In the genomic region with DNA sequence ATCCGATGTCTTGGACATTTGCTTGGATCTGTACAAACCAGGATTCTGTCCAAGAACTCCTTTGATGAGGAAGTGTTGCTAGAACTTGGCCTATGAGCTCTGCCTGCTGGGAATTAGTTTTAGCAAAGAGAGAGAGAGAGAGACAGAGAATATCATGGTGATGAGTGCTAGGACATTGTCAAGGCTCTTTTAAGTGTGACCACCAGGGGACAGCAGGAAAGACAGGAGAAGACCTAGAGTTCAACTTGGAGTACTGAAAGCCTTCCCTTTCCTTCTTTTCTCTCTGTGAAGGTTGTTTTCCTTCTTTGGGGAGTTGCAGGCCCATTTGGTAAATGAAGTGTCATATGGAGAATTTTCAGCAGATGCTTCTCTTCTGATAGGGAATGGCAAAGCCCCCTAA, we compare ENCODE assay signal across 27 cellular contexts.
DNase-seq lines count a peak whose midpoint lies in the region; ATAC-seq and TF ChIP-seq lines count a peak whose summit lies in the region.
"Had no signal": no experiment of that assay in that cellular context is flagged by ENCODE, and none has a peak within 500 bp of the region (broad histone marks: within the 10 kb centered on the region; RNA-seq: fewer than 3 reads in every experiment).

No MANE protein-coding gene starts in this region.

- H3K4me3 Mint-ChIP-seq in H9 = no peak overlapping the region
- H3K4me3 Mint-ChIP-seq: activated CD4-positive, alpha-beta memory T cell treated with anti-CD3 and anti-CD28 coated beads, Interleukin-2, amount 10 ng/mL, durations not matched to agents 7 days and 5 days; activated naive CD8-positive, alpha-beta T cell treated with anti-CD3 and anti-CD28 coated beads, Interleukin-2, amount 50 U/mL, for 24 hours; CD8-positive, alpha-beta memory T cell; effector memory CD8-positive, alpha-beta T cell; nephron; stimulated activated memory B cell treated with anti-CD40 and anti-IgM and Interleukin-4, amounts not matched to agents 10 μg/mL and 1 μg/mL and 100 μg/mL, for 72 hours had no signal

- no peak overlapping the region for H3K27ac Mint-ChIP-seq in H9
- H3K27ac Mint-ChIP-seq: activated CD4-positive, alpha-beta memory T cell treated with anti-CD3 and anti-CD28 coated beads, Interleukin-2, amount 10 ng/mL, durations not matched to agents 7 days and 5 days; activated naive CD8-positive, alpha-beta T cell treated with anti-CD3 and anti-CD28 coated beads, Interleukin-2, amount 50 U/mL, for 24 hours; CD8-positive, alpha-beta memory T cell; effector memory CD8-positive, alpha-beta T cell; nephron; stimulated activated memory B cell treated with anti-CD40 and anti-IgM and Interleukin-4, amounts not matched to agents 10 μg/mL and 1 μg/mL and 100 μg/mL, for 72 hours had no signal

- no peaks in the 10 kb centered on the region for H3K9me3 ChIP-seq in DND-41 (ENCODE audit: insufficient read depth, low read length, severe bottlenecking)
- H3K9me3 ChIP-seq in H9 (ENCODE audit: control insufficient read depth, low read depth, low read length) = no peaks in the 10 kb centered on the region
- no peaks in the 10 kb centered on the region for H3K9me3 ChIP-seq in sigmoid colon
- H3K9me3 ChIP-seq: body of pancreas, colonic mucosa, thoracic aorta had no signal

- peaks cover 19% of the 10 kb centered on the region for H3K27me3 Mint-ChIP-seq in H9 (ENCODE audit: low read depth)
- H3K27me3 Mint-ChIP-seq: activated CD4-positive, alpha-beta memory T cell treated with anti-CD3 and anti-CD28 coated beads, Interleukin-2, amount 10 ng/mL, durations not matched to agents 7 days and 5 days; CD8-positive, alpha-beta memory T cell had no signal

- H3K36me3 ChIP-seq in DND-41 (ENCODE audit: insufficient read depth, low read length) = no peaks in the 10 kb centered on the region
- no peaks in the 10 kb centered on the region for H3K36me3 ChIP-seq in brain microvascular endothelial cell (replicated peaks)
- H3K36me3 ChIP-seq in mesendoderm (ENCODE audit: control insufficient read depth, insufficient read depth, low read length) = no peaks in the 10 kb centered on the region
- no peaks in the 10 kb centered on the region for H3K36me3 ChIP-seq in sigmoid colon
- H3K36me3 ChIP-seq: colonic mucosa, thoracic aorta had no signal

- H4K5ac ChIP-seq in H9 (ENCODE audit: insufficient read length, low read depth, low read length) (no peak overlapping the region), mesendoderm (ENCODE audit: low read length) (no peak overlapping the region)

- H3K4me2 ChIP-seq in DND-41 (ENCODE audit: insufficient read depth, low read length) (no peak overlapping the region), H9 (ENCODE audit: insufficient read depth, insufficient read length, low read length) (no peak overlapping the region), mesendoderm (ENCODE audit: low read length) (no peak overlapping the region)

- no peak for TF ChIP-seq POLR2A in sigmoid colon (IDR thresholded peaks at IDR 0.05)

- H3K4me3 ChIP-seq in DND-41 (ENCODE audit: low read depth in 1 of 2, low read length in 2 of 2) (no peak overlapping the region), brain microvascular endothelial cell (ENCODE audit: low read depth, low read length) (no peak overlapping the region), mesendoderm (ENCODE audit: low read length) (no peak overlapping the region), sigmoid colon (no peak overlapping the region)
- H3K4me3 ChIP-seq: body of pancreas, colonic mucosa, thoracic aorta had no signal

- no peaks in the 10 kb centered on the region for H3K4me1 Mint-ChIP-seq in H9
- H3K4me1 Mint-ChIP-seq: activated CD4-positive, alpha-beta memory T cell treated with anti-CD3 and anti-CD28 coated beads, Interleukin-2, amount 10 ng/mL, durations not matched to agents 7 days and 5 days; activated naive CD8-positive, alpha-beta T cell treated with anti-CD3 and anti-CD28 coated beads, Interleukin-2, amount 50 U/mL, for 24 hours; CD8-positive, alpha-beta memory T cell; nephron; stimulated activated memory B cell treated with anti-CD40 and anti-IgM and Interleukin-4, amounts not matched to agents 10 μg/mL and 1 μg/mL and 100 μg/mL, for 72 hours had no signal

- no peaks in the 10 kb centered on the region for H3K9me3 Mint-ChIP-seq in H9
- H3K9me3 Mint-ChIP-seq: activated CD4-positive, alpha-beta memory T cell treated with anti-CD3 and anti-CD28 coated beads, Interleukin-2, amount 10 ng/mL, durations not matched to agents 7 days and 5 days; nephron; stimulated activated memory B cell treated with anti-CD40 and anti-IgM and Interleukin-4, amounts not matched to agents 10 μg/mL and 1 μg/mL and 100 μg/mL, for 72 hours had no signal

- TF ChIP-seq CTCF in DND-41 (IDR thresholded peaks at IDR 0.05; ENCODE audit: borderline replicate concordance, extremely low read depth, low read length, poor library complexity, severe bottlenecking) = peak; percentile 7
- peak; percentile 51 for TF ChIP-seq CTCF in H9 (conservative IDR thresholded peaks at IDR 0.05)
- TF ChIP-seq CTCF in brain microvascular endothelial cell (IDR thresholded peaks at IDR 0.05; ENCODE audit: low read depth, low read length, missing control alignments) = peak; percentile 10
- TF ChIP-seq CTCF in sigmoid colon (IDR thresholded peaks at IDR 0.05) = no peak

- intact Hi-C loops in sigmoid colon (cut with DNase I) = no loop called here

- H3K14ac ChIP-seq in H9 (ENCODE audit: insufficient read depth, low read length) = no peak overlapping the region

- no peaks in the 10 kb centered on the region for H3K23me2 ChIP-seq in H9 (ENCODE audit: insufficient read length, low read depth, low read length, poor library complexity, severe bottlenecking)

- no CpG with 5 or more reads among the region's 1 CpG for WGBS in H9 (ENCODE audit: extremely low coverage, insufficient read length, low lambda C conversion rate)
- WGBS in mesendoderm (ENCODE audit: extremely low coverage, insufficient coverage, low lambda C conversion rate) = no CpG with 5 or more reads among the region's 1 CpG
- 82 to 88% methylated on average over 1 of the region's 1 CpG for WGBS in sigmoid colon, 2 donors

- no peaks in the 10 kb centered on the region for H3K36me3 Mint-ChIP-seq in H9 (ENCODE audit: insufficient read depth in 1 of 3, low read depth in 3 of 3)
- H3K36me3 Mint-ChIP-seq: CD8-positive, alpha-beta memory T cell; stimulated activated memory B cell treated with anti-CD40 and anti-IgM and Interleukin-4, amounts not matched to agents 10 μg/mL and 1 μg/mL and 100 μg/mL, for 72 hours had no signal

- H2BK12ac ChIP-seq in H9 (ENCODE audit: insufficient read length, low read depth, low read length) = no peak overlapping the region

- H3K27me3 ChIP-seq in DND-41 (ENCODE audit: insufficient read depth, low read length, poor library complexity) = no peaks in the 10 kb centered on the region
- no peaks in the 10 kb centered on the region for H3K27me3 ChIP-seq in H9 (ENCODE audit: insufficient read depth, low read length)
- H3K27me3 ChIP-seq in brain microvascular endothelial cell (replicated peaks) = no peaks in the 10 kb centered on the region
- H3K27me3 ChIP-seq in mesendoderm (ENCODE audit: insufficient read depth, low read length, poor library complexity) = no peaks in the 10 kb centered on the region
- H3K27me3 ChIP-seq in sigmoid colon = no peaks in the 10 kb centered on the region
- H3K27me3 ChIP-seq: body of pancreas, colonic mucosa had no signal

- in situ Hi-C loops in brain microvascular endothelial cell (cut with HindIII; ENCODE audit: low pct_ligation_motif_present, low sequenced_read_pairs) = no loop called here

- H3K23ac ChIP-seq in H9 (ENCODE audit: insufficient read length, low read depth, low read length) = no peak overlapping the region
- no peak overlapping the region for H3K23ac ChIP-seq in mesendoderm (ENCODE audit: low read length)

- no peak overlapping the region for H2BK20ac ChIP-seq in H9 (ENCODE audit: low read depth, low read length, poor library complexity, severe bottlenecking)

- no peaks in the 10 kb centered on the region for H4K20me1 ChIP-seq in DND-41 (ENCODE audit: insufficient read depth, low read length)
- H4K20me1 ChIP-seq in H9 (ENCODE audit: control insufficient read depth, insufficient read depth, insufficient read length) = no peaks in the 10 kb centered on the region

- no peaks in the 10 kb centered on the region for H3K4me1 ChIP-seq in DND-41 (ENCODE audit: insufficient read depth, low read length)
- H3K4me1 ChIP-seq in H9 (ENCODE audit: insufficient read depth, low read length) = no peaks in the 10 kb centered on the region
- no peaks in the 10 kb centered on the region for H3K4me1 ChIP-seq in mesendoderm (ENCODE audit: control insufficient read depth, low read depth, low read length)
- no peaks in the 10 kb centered on the region for H3K4me1 ChIP-seq in sigmoid colon
- H3K4me1 ChIP-seq: body of pancreas, colonic mucosa had no signal

- H2BK15ac ChIP-seq in H9 (ENCODE audit: low read depth, low read length) = no peak overlapping the region
- no peak overlapping the region for H2BK15ac ChIP-seq in mesendoderm (replicated peaks; ENCODE audit: low read depth)

- no peak overlapping the region for H2BK5ac ChIP-seq in H9 (ENCODE audit: insufficient read length, low read length)
- H2BK5ac ChIP-seq in mesendoderm (ENCODE audit: low read length) = no peak overlapping the region

- H4K8ac ChIP-seq in H9 (replicated peaks; ENCODE audit: insufficient read length, low read depth, low read length) = no peak overlapping the region
- no peak overlapping the region for H4K8ac ChIP-seq in mesendoderm (ENCODE audit: low read depth, low read length)

- H3T11ph ChIP-seq in H9 (ENCODE audit: low read length) = no peak overlapping the region

- ATAC-seq in DND-41 (ENCODE audit: insufficient read depth, low read depth) (no peak), left lobe of liver (no peak), HG03457 (IDR thresholded peaks at IDR 0.05; ENCODE audit: unreplicated experiment) (no peak)
- ATAC-seq: activated CD4-positive, CD25-positive, alpha-beta regulatory T cell treated with anti-CD3 and anti-CD28 coated beads, Interleukin-2, amount 50 U/mL, for 24 hours; activated naive CD8-positive, alpha-beta T cell treated with anti-CD3 and anti-CD28 coated beads, Interleukin-2, amount 50 U/mL, for 24 hours; body of pancreas; effector memory CD8-positive, alpha-beta T cell; left ventricle myocardium superior; stimulated activated memory B cell treated with anti-CD40 and anti-IgM and Interleukin-4, amounts not matched to agents 10 μg/mL and 1 μg/mL and 100 μg/mL, for 72 hours had no signal

- H3K18ac ChIP-seq in H9 (ENCODE audit: insufficient read length, low read depth, low read length) (no peak overlapping the region), mesendoderm (ENCODE audit: low read length) (no peak overlapping the region)

- no peak overlapping the region for H3K9ac ChIP-seq in DND-41 (ENCODE audit: low read depth, low read length)
- H3K9ac ChIP-seq in H9 (ENCODE audit: extremely low read depth, insufficient read length, low read length) = no peak overlapping the region
- no peak overlapping the region for H3K9ac ChIP-seq in mesendoderm (ENCODE audit: low read length)

- H4K91ac ChIP-seq in H9 (ENCODE audit: insufficient read length, low read depth, low read length) = no peak overlapping the region

- H3K27ac ChIP-seq in DND-41 (ENCODE audit: low read length) (no peak overlapping the region), H9 (ENCODE audit: insufficient read length, low read depth, low read length) (no peak overlapping the region), brain microvascular endothelial cell (no peak overlapping the region), mesendoderm (ENCODE audit: low read depth, low read length) (no peak overlapping the region), sigmoid colon (no peak overlapping the region)
- H3K27ac ChIP-seq: body of pancreas, colonic mucosa, thoracic aorta had no signal

- TF ChIP-seq EP300 in sigmoid colon (IDR thresholded peaks at IDR 0.05) = no peak

- H3K4ac ChIP-seq in H9 (ENCODE audit: low read depth, low read length) (no peak overlapping the region), mesendoderm (ENCODE audit: low read depth, low read length) (no peak overlapping the region)

- no peak overlapping the region for H2AK5ac ChIP-seq in H9 (ENCODE audit: insufficient read length, low read length)
- H2AK5ac ChIP-seq in mesendoderm (ENCODE audit: low read length) = no peak overlapping the region

- H3K79me1 ChIP-seq in H9 (ENCODE audit: insufficient read depth, low read depth, low read length, poor library complexity, severe bottlenecking) (no peaks in the 10 kb centered on the region), mesendoderm (ENCODE audit: low read length) (no peaks in the 10 kb centered on the region)

- H2BK120ac ChIP-seq in H9 (ENCODE audit: low read depth, low read length, poor library complexity, severe bottlenecking) (no peak overlapping the region), mesendoderm (ENCODE audit: low read depth, low read length) (no peak overlapping the region)

- no peak overlapping the region for H3K56ac ChIP-seq in H9 (ENCODE audit: insufficient read length, low read depth, low read length)
- no peak overlapping the region for H3K56ac ChIP-seq in mesendoderm (ENCODE audit: low read length)

- H3K79me2 ChIP-seq in DND-41 (ENCODE audit: insufficient read depth, low read length) = no peaks in the 10 kb centered on the region
- no peaks in the 10 kb centered on the region for H3K79me2 ChIP-seq in H9 (ENCODE audit: insufficient read depth, low read length)
- no peaks in the 10 kb centered on the region for H3K79me2 ChIP-seq in mesendoderm (ENCODE audit: control insufficient read depth, insufficient read depth, low read length)

- no peak for DNase-seq in DND-41
- no peak for DNase-seq in H9
- DNase-seq in brain microvascular endothelial cell = no peak
- peak; percentile 34 for DNase-seq in mesendoderm
- DNase-seq in left lobe of liver (ENCODE audit: low spot score) = no peak
- DNase-seq in sigmoid colon = no peak
- DNase-seq: activated CD4-positive, alpha-beta memory T cell treated with anti-CD3 and anti-CD28 coated beads, Interleukin-2, amount 10 ng/mL, durations not matched to agents 7 days and 5 days; activated effector memory CD4-positive, alpha-beta T cell treated with Interleukin-2 at 50 U/mL for 16 hours; activated naive CD8-positive, alpha-beta T cell treated with anti-CD3 and anti-CD28 coated beads, Interleukin-2, amount 50 U/mL, for 24 hours; AML-193; body of pancreas; CD8-positive, alpha-beta memory T cell; colonic mucosa; DMS79; effector memory CD8-positive, alpha-beta T cell; head of caudate nucleus; left ventricle myocardium superior; NCI-H1417; NCI-H2081 treated with DMSO at 0.1 percent for 48 hours; NCI-H510A treated with DMSO at 0.1 percent for 48 hours; posterior cingulate gyrus; stimulated activated CD4-positive, alpha-beta T cell treated with anti-CD3 and anti-CD28 coated beads, Interleukin-1b, Interleukin-23, amount 100 ng/mL, for 48 hours had no signal

- H2AFZ ChIP-seq in DND-41 (ENCODE audit: low read depth, low read length) (no peak overlapping the region), H9 (ENCODE audit: low read length) (no peak overlapping the region)

Comparison
In these comparisons a context has a peak if more than half of its experiments do, and no peak if none do; other contexts are left out.
1. CTCF ChIP-seq: peak in DND-41 (single experiment), H9 (single experiment) and brain microvascular endothelial cell (single experiment); none in sigmoid colon (0 of 4).